19 cellular contexts compared by ENCODE assay signal in genomic region chr11:78868563-78868962, GRCh38.
A peak's percentile ranks its signal among the peaks of the same experiment; 100 is the strongest.
DNase-seq lines count a peak whose midpoint lies in the region; ATAC-seq and TF ChIP-seq lines count a peak whose summit lies in the region.
"Had no signal": no experiment of that assay in that cellular context is flagged by ENCODE, and none has a peak within 500 bp of the region (broad histone marks: within the 10 kb centered on the region; RNA-seq: fewer than 3 reads in every experiment).

No MANE protein-coding gene starts in this region.

- ATAC-seq in WTC11 (no peak), heart left ventricle (no peak)
- ATAC-seq: K562 had no signal

- no peaks in the 10 kb centered on the region for H4K20me1 ChIP-seq in KMS-11 (ENCODE audit: insufficient read depth)

- H3K9ac ChIP-seq in KMS-11, result no peak overlapping the region
- H3K9ac ChIP-seq: GM23248 had no signal

- H3K4me3 Mint-ChIP-seq in WTC11, result peak overlapping the region; percentile 15; the same call in 1 of the 2 replicates
- H3K4me3 Mint-ChIP-seq in mesothelial cell of epicardium, result no peak overlapping the region

- no peaks in the 10 kb centered on the region for H3K9me3 ChIP-seq in heart left ventricle

- H3K4me3 ChIP-seq in KMS-11 (IDR thresholded peaks at IDR 0.05; ENCODE audit: insufficient read depth, low read depth, low read length), result no peak overlapping the region
- no peak overlapping the region for H3K4me3 ChIP-seq in heart left ventricle
- H3K4me3 ChIP-seq: GM23248, K562, SK-N-MC had no signal

- H3K27me3 ChIP-seq in KMS-11 (ENCODE audit: insufficient read depth, low read depth) (no peaks in the 10 kb centered on the region), heart left ventricle (peaks cover 0 to 10% (median 0%) of the 10 kb centered on the region in 9 donors)

- peaks cover 3% of the 10 kb centered on the region; the same call in 1 of the 2 replicates for H3K36me3 Mint-ChIP-seq in WTC11
- H3K36me3 Mint-ChIP-seq in mesothelial cell of epicardium, result peaks cover 16% of the 10 kb centered on the region

- H3K4me1 ChIP-seq in KMS-11 (ENCODE audit: low read depth, poor library complexity, severe bottlenecking), result peaks cover 47% of the 10 kb centered on the region
- no peaks in the 10 kb centered on the region for H3K4me1 ChIP-seq in heart left ventricle

- no peaks in the 10 kb centered on the region for H3K79me2 ChIP-seq in KMS-11 (ENCODE audit: insufficient read depth, low read depth)

- no peaks in the 10 kb centered on the region for H3K9me3 Mint-ChIP-seq in WTC11
- no peaks in the 10 kb centered on the region for H3K9me3 Mint-ChIP-seq in mesothelial cell of epicardium

- H3K4me1 Mint-ChIP-seq in WTC11 (peaks cover 54% of the 10 kb centered on the region), mesothelial cell of epicardium (peaks cover 20% of the 10 kb centered on the region)

- H3K27ac Mint-ChIP-seq in WTC11, result 0 out of 2 replicates have a peak overlapping the region, but pooled peaks have one; percentile 33
- H3K27ac Mint-ChIP-seq in mesothelial cell of epicardium, result peak overlapping the region; percentile 44

- no peak overlapping the region for H2AFZ ChIP-seq in KMS-11 (ENCODE audit: low read depth)
- H2AFZ ChIP-seq: GM23248 had no signal

- CTCF ChIA-PET in WTC11 (lab: Charles Lee), result interaction anchor here (0.8 to 1.6 kb wide), 6 partner anchors 11 to 231 kb away, joined by 3 to 4 read pairs (median 3); no protein-coding TSS in a partner anchor

- intact Hi-C loops in heart left ventricle (cut with DNase I), result no loop called here

- WGBS in heart left ventricle, 4 donors, result 38 to 43% (median 40%) methylated on average over 4 of the region's 4 CpGs

- POLR2A ChIA-PET in WTC11 (lab: Charles Lee), result no interaction called here

- peak overlapping the region; percentile 61 for H3K4me2 ChIP-seq in KMS-11

- TF ChIP-seq POLR2A in heart left ventricle (IDR thresholded peaks at IDR 0.05), result no peak

- TF ChIP-seq CTCF in KMS-11 (conservative IDR thresholded peaks at IDR 0.05; ENCODE audit: low read depth, low read length), result no peak
- no peak for TF ChIP-seq CTCF in WTC11 (IDR thresholded peaks at IDR 0.05)
- no peak for TF ChIP-seq CTCF in mesothelial cell of epicardium (IDR thresholded peaks at IDR 0.05; ENCODE audit: unreplicated experiment)
- TF ChIP-seq CTCF in heart left ventricle (IDR thresholded peaks at IDR 0.05), result no peak

- H3K36me3 ChIP-seq in KMS-11 (ENCODE audit: insufficient read depth) (no peaks in the 10 kb centered on the region), heart left ventricle (no peaks in the 10 kb centered on the region)

- DNase-seq in WTC11 (ENCODE audit: low spot score) (no peak), mesothelial cell of epicardium (ENCODE audit: low spot score in 2 of 2, unreplicated experiment in 2 of 2) (no peak), SKM-1 (lab: John Stamatoyannopoulos, UW; ENCODE audit: unreplicated experiment) (no peak), heart left ventricle (no peak)
- DNase-seq in stimulated activated CD4-positive, alpha-beta T cell treated with anti-CD3 and anti-CD28 coated beads, Interleukin-4, amount 100 ng/mL, for 1 hour, result no peak
- no peak for DNase-seq in activated CD8-positive, alpha-beta memory T cell treated with anti-CD3 and anti-CD28 coated beads, Interleukin-2, amount 50 U/mL, for 4 hours
- DNase-seq: ACHN; AML-193; GM23248; NCI-H1694 treated with DMSO at 0.1 percent for 48 hours; NCI-H2171; NCI-H446; NCI-H69; NK-92 treated with Interleukin-12 subunit alpha and Interleukin-12 subunit beta, amount 100 ng/mL, for 24 hours; SHP77 had no signal

- H3K27ac ChIP-seq in KMS-11 (no peak overlapping the region; the same call in 1 of the 2 replicates), heart left ventricle (no peak overlapping the region)
- H3K27ac ChIP-seq: C4-2B, GM23248, SK-N-MC had no signal

- H3K27me3 Mint-ChIP-seq in WTC11 (ENCODE audit: low read depth) (no peaks in the 10 kb centered on the region), mesothelial cell of epicardium (ENCODE audit: low read depth) (no peaks in the 10 kb centered on the region)

TF ChIP-seq in WTC11, 78 proteins besides CTCF, POLR2A, EP300 and RAD21:
- TF ChIP-seq CBFB (CRISPR knock-in tag; IDR thresholded peaks at IDR 0.05; ENCODE audit: low read depth) (no peak), ESRRA (CRISPR knock-in tag; IDR thresholded peaks at IDR 0.05; ENCODE audit: borderline replicate concordance) (no peak), ZNF423 (CRISPR knock-in tag; IDR thresholded peaks at IDR 0.05) (no peak), ZNF232 (CRISPR knock-in tag; IDR thresholded peaks at IDR 0.05) (no peak), ZNF121 (CRISPR knock-in tag; IDR thresholded peaks at IDR 0.05) (no peak)
TF ChIP-seq in WTC11: peak in this region for 0.
